In the genomic region with DNA sequence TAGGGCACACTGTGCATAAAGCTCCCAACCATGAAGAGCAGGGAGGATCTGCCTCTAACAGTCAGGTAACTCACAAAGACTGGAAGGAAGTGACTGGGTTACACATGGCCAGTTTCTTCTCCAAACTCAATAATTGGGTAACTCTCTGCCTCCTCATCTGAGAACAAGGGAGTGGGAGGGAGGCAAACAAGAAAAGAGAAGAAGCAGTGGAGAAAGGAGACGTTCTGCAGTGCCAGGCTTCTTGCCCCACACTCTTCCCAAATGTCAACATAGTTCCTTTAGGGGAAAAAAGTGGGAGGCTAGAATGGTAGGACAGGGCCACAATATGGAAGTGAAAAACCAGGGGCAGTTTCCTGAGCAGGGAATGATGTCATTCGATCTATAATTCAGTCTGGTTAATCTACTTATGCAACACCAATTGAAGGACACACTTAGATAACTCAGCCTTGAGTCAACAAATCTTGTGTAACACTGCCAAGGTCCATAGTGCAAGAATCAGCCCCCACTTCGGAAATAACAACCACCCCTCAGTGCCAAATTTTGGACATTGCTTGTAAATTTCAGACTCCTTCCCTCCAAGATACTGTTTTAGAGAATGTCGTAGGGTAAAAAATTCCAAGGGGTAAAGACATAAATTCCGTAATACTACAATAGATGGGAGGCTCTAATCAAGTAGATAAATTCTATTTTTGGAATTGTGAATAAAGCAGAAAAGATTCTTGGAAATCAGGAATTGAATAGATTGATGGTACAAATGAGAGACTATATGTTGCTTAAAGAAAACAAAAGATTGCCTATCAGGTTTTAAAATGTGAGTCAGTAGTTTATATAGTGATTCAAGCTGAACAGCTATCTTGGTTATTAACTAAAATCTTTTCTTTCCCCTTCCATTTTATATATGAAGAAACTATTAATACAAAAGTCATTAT, we compare ENCODE assay signal across 8 cellular contexts.
A peak's percentile ranks its signal among the peaks of the same experiment; 100 is the strongest.
DNase-seq lines count a peak whose midpoint lies in the region; ATAC-seq, FAIRE-seq and TF ChIP-seq lines count a peak whose summit lies in the region.

No MANE protein-coding gene starts in this region.

- no peaks in the 10 kb centered on the region for H3K27me3 ChIP-seq in neutrophil

- TF ChIP-seq CTCF in epithelial cell of esophagus (IDR thresholded peaks at IDR 0.05; ENCODE audit: insufficient read depth, low read depth, low read length, missing control alignments): no peak
- no peak for TF ChIP-seq CTCF in neutrophil (IDR thresholded peaks at IDR 0.05)

- peak; percentile 96 for DNase-seq in CD1c-positive myeloid dendritic cell (ENCODE audit: extremely low spot score)
- DNase-seq in NCI-H226: peak; percentile 85
- peak; percentile 87 for DNase-seq in epithelial cell of esophagus (ENCODE audit: low read depth)
- no peak for DNase-seq in activated gamma-delta T cell (lab: John Stamatoyannopoulos, UW)
- DNase-seq in GM12891 (ENCODE audit: insufficient read length, low spot score): no peak

- peaks cover 54 to 57% of the 10 kb centered on the region in 2 experiments for H3K4me1 ChIP-seq in neutrophil (ENCODE audit: control insufficient read depth in 1 of 2, insufficient read depth in 1 of 2, low read depth in 1 of 2, low read length in 1 of 2)

- no peak for FAIRE-seq in GM12891 (lab: Jason Lieb, UNC)

- H3K4me3 ChIP-seq in epithelial cell of esophagus (ENCODE audit: low read length) (no peak overlapping the region), neutrophil (ENCODE audit: low read depth in 1 of 2, low read length in 1 of 2) (no peak overlapping the region)

- no peaks in the 10 kb centered on the region for H3K9me3 ChIP-seq in neutrophil

- no peaks in the 10 kb centered on the region for H3K36me3 ChIP-seq in neutrophil

- H3K27ac ChIP-seq in neutrophil: peak overlapping the region; percentile 75

- ATAC-seq in GM18909 (IDR thresholded peaks at IDR 0.05; ENCODE audit: poor library complexity, unreplicated experiment): no peak
- no peak for ATAC-seq in GM21825 (IDR thresholded peaks at IDR 0.05; ENCODE audit: unreplicated experiment)

- TF ChIP-seq POLR2A in GM12891 (IDR thresholded peaks at IDR 0.05; ENCODE audit: low read depth, low read length): no peak

TF ChIP-seq in GM12891, 5 proteins besides CTCF, POLR2A, EP300 and RAD21:
- no peak for TF ChIP-seq TAF1 (IDR thresholded peaks at IDR 0.05; ENCODE audit: low read depth, low read length)

Comparison
In these comparisons a context has a peak if more than half of its experiments do, and no peak if none do; other contexts are left out.
1. DNase-seq: peak in CD1c-positive myeloid dendritic cell (single experiment), NCI-H226 (single experiment) and epithelial cell of esophagus (single experiment); none in activated gamma-delta T cell (single experiment) and GM12891 (single experiment).